Comparison of ENCODE assay signal across 8 cellular contexts in the genomic region with DNA sequence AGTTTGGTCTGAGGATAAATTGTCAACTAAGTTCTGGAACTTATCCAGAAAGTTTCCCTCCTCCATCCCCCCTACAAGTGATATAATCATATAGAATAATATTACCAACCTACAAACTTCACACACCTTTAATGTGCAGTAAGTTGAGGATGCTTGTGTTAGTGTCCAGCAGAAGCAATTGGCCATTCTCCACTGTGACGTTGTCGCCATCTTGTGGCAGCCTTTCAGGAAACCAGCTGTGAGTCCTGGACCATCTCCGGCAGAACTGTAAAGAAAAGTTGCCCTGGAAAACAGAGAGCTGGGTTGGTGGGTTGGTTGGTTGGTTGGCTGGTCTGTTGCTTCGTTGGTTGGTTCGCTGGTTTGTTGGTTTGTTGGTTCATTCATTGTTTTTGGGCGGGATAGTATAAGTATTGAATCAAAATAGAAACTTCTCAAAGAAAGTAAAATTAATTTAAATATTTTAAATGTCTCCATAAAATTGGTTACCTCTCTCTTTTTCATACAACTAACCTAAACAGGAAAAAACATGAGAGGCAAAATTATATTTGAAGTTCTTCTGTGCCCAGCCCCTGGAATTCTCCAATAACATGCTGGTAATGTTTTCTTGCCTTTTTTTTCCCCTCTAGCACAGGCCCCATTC.
DNase-seq lines count a peak whose midpoint lies in the region; ATAC-seq, FAIRE-seq and TF ChIP-seq lines count a peak whose summit lies in the region.

No MANE protein-coding gene starts in this region.

- H3K27ac Mint-ChIP-seq in astrocyte (ENCODE audit: unreplicated experiment) = no peak overlapping the region

- H3K4me3 ChIP-seq in astrocyte (ENCODE audit: insufficient read depth, low read depth, low read length) = no peak overlapping the region

- no peaks in the 10 kb centered on the region for H4K20me1 ChIP-seq in astrocyte (ENCODE audit: insufficient read depth, low read length)

- H3K9me3 ChIP-seq in astrocyte (ENCODE audit: insufficient read depth, low read depth, low read length) = no peaks in the 10 kb centered on the region

- no peaks in the 10 kb centered on the region for H3K27me3 ChIP-seq in astrocyte (ENCODE audit: insufficient read depth, low read length)

- H3K4me3 Mint-ChIP-seq in astrocyte (ENCODE audit: unreplicated experiment) = no peak overlapping the region

- no peaks in the 10 kb centered on the region for H3K36me3 Mint-ChIP-seq in astrocyte (ENCODE audit: low read depth, unreplicated experiment)

- DNase-seq in GDM1 (lab: John Stamatoyannopoulos, UW) (peak; percentile 34), GM20000 (ENCODE audit: low spot score) (peak; percentile 69), HS-27A (ENCODE audit: low read depth) (peak; percentile 48), NOMO-1 (lab: John Stamatoyannopoulos, UW; ENCODE audit: unreplicated experiment in 2 of 2) (peak; percentile 18 to 70), astrocyte (ENCODE audit: low read depth) (peak; percentile 38), iPS DF 4.7 (ENCODE audit: extremely low read depth, low spot score) (peak; percentile 62)
- DNase-seq in stimulated activated CD4-positive, alpha-beta T cell treated with anti-CD3 and anti-CD28 coated beads, Interleukin-12 subunit alpha, Interleukin-12 subunit beta, amount 100 ng/mL, for 4 hours = peak; percentile 5

- H3K9ac ChIP-seq in astrocyte (ENCODE audit: low read length) = no peak overlapping the region

- ATAC-seq in HG03108 (IDR thresholded peaks at IDR 0.05; ENCODE audit: unreplicated experiment) = no peak

- FAIRE-seq in astrocyte (lab: Jason Lieb, UNC) = peak; percentile 29

- no peaks in the 10 kb centered on the region for H3K4me1 Mint-ChIP-seq in astrocyte (ENCODE audit: low read depth, unreplicated experiment)

- H3K4me2 ChIP-seq in astrocyte (ENCODE audit: low read length) = no peak overlapping the region

- H3K9me3 Mint-ChIP-seq in astrocyte (ENCODE audit: unreplicated experiment) = no peaks in the 10 kb centered on the region

- no peak overlapping the region for H2AFZ ChIP-seq in astrocyte (ENCODE audit: low read depth, low read length)

- H3K27ac ChIP-seq in astrocyte (ENCODE audit: low read depth, low read length) = no peak overlapping the region

- H3K79me2 ChIP-seq in astrocyte (ENCODE audit: insufficient read depth, low read length) = no peaks in the 10 kb centered on the region

- no peaks in the 10 kb centered on the region for H3K4me1 ChIP-seq in astrocyte (ENCODE audit: insufficient read depth, low read length)

- no peaks in the 10 kb centered on the region for H3K27me3 Mint-ChIP-seq in astrocyte (ENCODE audit: low read depth, unreplicated experiment)

- no peaks in the 10 kb centered on the region for H3K36me3 ChIP-seq in astrocyte (ENCODE audit: insufficient read depth, low read length)

- TF ChIP-seq CTCF in GM20000 (IDR thresholded peaks at IDR 0.05; ENCODE audit: extremely low read depth, missing control alignments) = peak; percentile 75
- TF ChIP-seq CTCF in astrocyte (IDR thresholded peaks at IDR 0.05; ENCODE audit: insufficient read depth, low read depth, low read length) = peak; percentile 73

Comparison
In these comparisons a context has a peak if more than half of its experiments do, and no peak if none do; other contexts are left out.
1. DNase-seq: peak in every context shown above with its lines; median percentile 69 in GM20000; 62 in iPS DF 4.7; 48 in HS-27A; 44 in NOMO-1; 38 in astrocyte; 34 in GDM1; 5 in stimulated activated CD4-positive, alpha-beta T cell treated with anti-CD3 and anti-CD28 coated beads, Interleukin-12 subunit alpha, Interleukin-12 subunit beta, amount 100 ng/mL, for 4 hours.